Comparison of ENCODE assay signal across 20 cellular contexts in the genomic region with DNA sequence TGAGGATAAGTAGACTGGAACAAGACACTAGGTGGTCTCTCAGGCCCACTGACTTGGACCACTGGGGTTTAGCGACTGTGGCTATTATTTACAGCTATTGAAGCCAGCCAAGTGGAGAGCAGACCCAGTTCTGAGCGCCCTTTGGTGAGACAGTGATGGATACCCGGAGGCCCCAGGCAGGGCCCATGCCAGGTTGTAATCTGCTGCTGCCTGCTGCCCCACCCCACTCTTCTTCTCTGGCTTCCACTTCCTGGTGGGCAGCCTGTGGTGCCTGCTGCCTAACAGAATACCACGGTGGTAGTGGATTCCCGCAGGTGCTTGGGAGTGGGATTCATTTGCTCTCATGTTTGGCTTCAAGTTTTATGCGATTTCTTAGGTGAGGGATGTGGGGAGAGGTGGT. TPM values are rescaled to one million over a fixed set of nuclear protein-coding genes. Genes with fewer than 3 reads are reported as not detected.
DNase-seq lines count a peak whose midpoint lies in the region; ATAC-seq and TF ChIP-seq lines count a peak whose summit lies in the region.
"Had no signal": no experiment of that assay in that cellular context is flagged by ENCODE, and none has a peak within 500 bp of the region (broad histone marks: within the 10 kb centered on the region; RNA-seq: fewer than 3 reads in every experiment).

No MANE protein-coding gene starts in this region.

- H3F3A ChIP-seq in Loucy (ENCODE audit: low read depth), result 0 out of 2 replicates have a peak, but pooled peaks cover 3% of the 10 kb centered on the region

- no peaks in the 10 kb centered on the region for H3K9me3 Mint-ChIP-seq in memory B cell
- peaks cover 5 to 11% of the 10 kb centered on the region in 2 donors for H3K9me3 Mint-ChIP-seq in stimulated activated naive B cell treated with anti-CD40 and anti-IgM and Interleukin-4, amounts not matched to agents 10 μg/mL and 1 μg/mL and 100 μg/mL, for 72 hours
- no peaks in the 10 kb centered on the region for H3K9me3 Mint-ChIP-seq in CD8-positive, alpha-beta T cell
- H3K9me3 Mint-ChIP-seq: IgD-negative memory B cell had no signal

- no peaks in the 10 kb centered on the region for H3K27me3 Mint-ChIP-seq in memory B cell
- H3K27me3 Mint-ChIP-seq in stimulated activated naive B cell treated with anti-CD40 and anti-IgM and Interleukin-4, amounts not matched to agents 10 μg/mL and 1 μg/mL and 100 μg/mL, for 72 hours, result no peaks in the 10 kb centered on the region
- H3K27me3 Mint-ChIP-seq in CD8-positive, alpha-beta T cell (ENCODE audit: low read depth), result peaks cover 5% of the 10 kb centered on the region
- H3K27me3 Mint-ChIP-seq: IgD-negative memory B cell had no signal

- TF ChIP-seq CTCF in Loucy (conservative IDR thresholded peaks at IDR 0.05; ENCODE audit: low read length), result no peak
- TF ChIP-seq CTCF in CD8-positive, alpha-beta T cell (IDR thresholded peaks at IDR 0.05), result no peak

- peak; percentile 24 for DNase-seq in SIG-M5 treated with dmso at 0.1 percent for 504 hours (lab: John Stamatoyannopoulos, UW; ENCODE audit: unreplicated experiment)
- DNase-seq in SIG-M5 (lab: John Stamatoyannopoulos, UW), result no peak
- DNase-seq in memory B cell (ENCODE audit: low spot score in 2 of 2), result no peak
- DNase-seq in stimulated activated naive B cell treated with anti-CD40 and anti-IgM and Interleukin-4, amounts not matched to agents 10 μg/mL and 1 μg/mL and 100 μg/mL, for 72 hours, result no peak
- no peak for DNase-seq in CD8-positive, alpha-beta T cell
- DNase-seq in NCI-H2196 (lab: John Stamatoyannopoulos, UW; ENCODE audit: unreplicated experiment), result no peak
- DNase-seq: DMS 273 treated with DMSO at 0.1 percent for 48 hours, GDM1, H7, NCI-H1092, NCI-H146, NCI-H2081 treated with DMSO at 0.1 percent for 48 hours, NCI-H226, NCI-H524 treated with DMSO at 0.1 percent for 48 hours, SHP77 had no signal

- peak overlapping the region; percentile 95 for H3K4me3 ChIP-seq in Loucy (ENCODE audit: low read length, poor library complexity, severe bottlenecking)
- no peak overlapping the region for H3K4me3 ChIP-seq in CD8-positive, alpha-beta T cell (ENCODE audit: low read depth, low read length)
- H3K4me3 ChIP-seq: BLaER1 treated with 17β-estradiol and CSF1 and Interleukin-3, amounts not matched to agents 10 nM and 100 nM; GM12878 had no signal

- no peak for ATAC-seq in memory B cell (ENCODE audit: low read depth)
- no peak for ATAC-seq in stimulated activated naive B cell treated with anti-CD40 and anti-IgM and Interleukin-4, amounts not matched to agents 10 μg/mL and 1 μg/mL and 100 μg/mL, for 72 hours (replicated peaks)
- ATAC-seq in CD8-positive, alpha-beta T cell, result no peak
- ATAC-seq in HG02763 (IDR thresholded peaks at IDR 0.05; ENCODE audit: unreplicated experiment), result no peak
- ATAC-seq: GM12878 had no signal

- H3K36me3 Mint-ChIP-seq in memory B cell, result peaks cover 1% of the 10 kb centered on the region
- H3K36me3 Mint-ChIP-seq in stimulated activated naive B cell treated with anti-CD40 and anti-IgM and Interleukin-4, amounts not matched to agents 10 μg/mL and 1 μg/mL and 100 μg/mL, for 72 hours, result peaks cover 5 to 8% of the 10 kb centered on the region in 2 donors
- H3K36me3 Mint-ChIP-seq in CD8-positive, alpha-beta T cell, result no peaks in the 10 kb centered on the region

- peak overlapping the region; percentile 98 for H3K9ac ChIP-seq in Loucy (ENCODE audit: low read depth, low read length, poor library complexity, severe bottlenecking)
- H3K9ac ChIP-seq: BLaER1 treated with 17β-estradiol and CSF1 and Interleukin-3, amounts not matched to agents 10 nM and 100 nM had no signal

- POLR2A ChIA-PET in CD8-positive, alpha-beta T cell (lab: Charles Lee), result no interaction called here

- H3K27ac Mint-ChIP-seq in memory B cell, result peak overlapping the region; percentile 16
- peak overlapping the region; percentile 70 for H3K27ac Mint-ChIP-seq in stimulated activated naive B cell treated with anti-CD40 and anti-IgM and Interleukin-4, amounts not matched to agents 10 μg/mL and 1 μg/mL and 100 μg/mL, for 72 hours
- H3K27ac Mint-ChIP-seq in CD8-positive, alpha-beta T cell, result no peak overlapping the region

- peaks cover 55% of the 10 kb centered on the region for H3K79me2 ChIP-seq in Loucy (ENCODE audit: insufficient read depth, low read length)

- no peaks in the 10 kb centered on the region for H3K27me3 ChIP-seq in Loucy (ENCODE audit: insufficient read depth, low read length, poor library complexity, severe bottlenecking)
- H3K27me3 ChIP-seq in CD8-positive, alpha-beta T cell (ENCODE audit: insufficient read depth, low read length), result no peaks in the 10 kb centered on the region
- H3K27me3 ChIP-seq: BLaER1 treated with 17β-estradiol and CSF1 and Interleukin-3, amounts not matched to agents 10 nM and 100 nM had no signal

- peak overlapping the region; percentile 91 for H3K4me2 ChIP-seq in Loucy (ENCODE audit: low read depth, low read length, poor library complexity, severe bottlenecking)

- no peaks in the 10 kb centered on the region for H3K9me2 ChIP-seq in Loucy (replicated peaks; ENCODE audit: low read depth, low read length)

- no peaks in the 10 kb centered on the region for H3K9me3 ChIP-seq in Loucy (ENCODE audit: insufficient read depth, low read depth, low read length)
- no peaks in the 10 kb centered on the region for H3K9me3 ChIP-seq in CD8-positive, alpha-beta T cell (ENCODE audit: low read length)

- peak overlapping the region; percentile 66; the same call in 1 of the 2 replicates for H2AFZ ChIP-seq in Loucy (ENCODE audit: low read length)

- H3K4me1 Mint-ChIP-seq in memory B cell, result peaks cover 55% of the 10 kb centered on the region
- H3K4me1 Mint-ChIP-seq in stimulated activated naive B cell treated with anti-CD40 and anti-IgM and Interleukin-4, amounts not matched to agents 10 μg/mL and 1 μg/mL and 100 μg/mL, for 72 hours, result peaks cover 49 to 58% of the 10 kb centered on the region in 2 donors
- H3K4me1 Mint-ChIP-seq in CD8-positive, alpha-beta T cell (ENCODE audit: low read depth), result no peaks in the 10 kb centered on the region

- H4K20me1 ChIP-seq in Loucy (ENCODE audit: insufficient read depth, low read length, poor library complexity, severe bottlenecking), result peaks cover 45% of the 10 kb centered on the region

- intact Hi-C loops in CD8-positive, alpha-beta T cell (cut with DNase I, micrococcal nuclease), result no loop called here

- no peak overlapping the region for H3K27ac ChIP-seq in CD8-positive, alpha-beta T cell (ENCODE audit: low read depth, low read length)
- H3K27ac ChIP-seq: BLaER1 treated with 17β-estradiol and CSF1 and Interleukin-3, amounts not matched to agents 10 nM and 100 nM had no signal

- H3K4me3 Mint-ChIP-seq in memory B cell, result no peak overlapping the region
- H3K4me3 Mint-ChIP-seq in stimulated activated naive B cell treated with anti-CD40 and anti-IgM and Interleukin-4, amounts not matched to agents 10 μg/mL and 1 μg/mL and 100 μg/mL, for 72 hours, result no peak overlapping the region
- H3K4me3 Mint-ChIP-seq in CD8-positive, alpha-beta T cell, result no peak overlapping the region

- H3K4me1 ChIP-seq in Loucy (ENCODE audit: insufficient read depth, low read length, poor library complexity, severe bottlenecking), result peaks cover 54% of the 10 kb centered on the region
- H3K4me1 ChIP-seq in CD8-positive, alpha-beta T cell (ENCODE audit: insufficient read depth, low read length), result no peaks in the 10 kb centered on the region

- no peaks in the 10 kb centered on the region for H3K36me3 ChIP-seq in Loucy (ENCODE audit: insufficient read depth, low read length)
- H3K36me3 ChIP-seq in CD8-positive, alpha-beta T cell (ENCODE audit: insufficient read depth, low read length), result no peaks in the 10 kb centered on the region
- H3K36me3 ChIP-seq: BLaER1 treated with 17β-estradiol and CSF1 and Interleukin-3, amounts not matched to agents 10 nM and 100 nM had no signal

- CTCF ChIA-PET in CD8-positive, alpha-beta T cell (lab: Charles Lee), result interaction anchor here (1.0 kb wide), 1 partner anchor 13 kb away, joined by 3 read pairs; no protein-coding TSS in a partner anchor

RNA-seq across cellular contexts. Expression of gene RAB44, which starts 0.6 kb away (rescaled TPM):
- total RNA-seq in CD8-positive, alpha-beta T cell, result under 1 TPM in 1 of 2 experiments, not detected in 1; 0.08 TPM
- total RNA-seq: H7 had no signal

RNA-seq across cellular contexts. Expression of gene CDKN1A, which starts 19.7 kb away (rescaled TPM):
- total RNA-seq in CD8-positive, alpha-beta T cell, result 10 to 100 TPM; 71.3 to 78.7 TPM
